In genomic region chr19:532578-533484, GRCh38 we compare ENCODE assay signal across 8 cellular contexts. TPM values are rescaled to one million over a fixed set of nuclear protein-coding genes. Genes with fewer than 3 reads are reported as not detected.
DNase-seq lines count a peak whose midpoint lies in the region; ATAC-seq, FAIRE-seq and TF ChIP-seq lines count a peak whose summit lies in the region.

No MANE protein-coding gene starts in this region.

- dilution Hi-C loops in mammary epithelial cell (cut with HindIII; ENCODE audit: low sequenced_read_pairs) = no loop called here

- intact Hi-C loops in mammary epithelial cell (cut with micrococcal nuclease) = loop anchor here (1.0 to 2.0 kb wide), 3 partner anchors 26 to 130 kb away; partner anchors contain the start of genes BSG, RNF126 and TPGS1

- peaks cover 52% of the 10 kb centered on the region for H3K79me2 ChIP-seq in mammary epithelial cell (ENCODE audit: insufficient read depth, low read length)

- peak; percentile 20 to 50 for TF ChIP-seq CTCF in mammary epithelial cell (conservative IDR thresholded peaks at IDR 0.05 in 1 of 2, IDR thresholded peaks at IDR 0.05 in 1 of 2; ENCODE audit: extremely low read depth in 1 of 2, insufficient read depth in 1 of 2, low read depth in 1 of 2, low read length in 2 of 2)

- H3K9me3 ChIP-seq in mammary epithelial cell (replicated peaks; ENCODE audit: insufficient read depth, low read length) = no peaks in the 10 kb centered on the region

- H3K27ac ChIP-seq in mammary epithelial cell (ENCODE audit: insufficient read depth, low read depth, low read length) = peak overlapping the region; percentile 52

- H3K4me1 ChIP-seq in mammary epithelial cell (ENCODE audit: insufficient read depth, low read length) = peaks cover 29% of the 10 kb centered on the region

- in situ Hi-C loops in SK-MEL-5 (cut with HindIII; ENCODE audit: low pct_unique_long_range_greater_than_20kb, low sequenced_read_pairs) = no loop called here
- in situ Hi-C loops in mammary epithelial cell (cut with MboI; ENCODE audit: low sequenced_read_pairs in 2 of 2) = no loop called here

- H3K4me3 ChIP-seq in mammary epithelial cell (replicated peaks in 1 of 3; ENCODE audit: insufficient read depth in 1 of 3, low read depth in 2 of 3, low read length in 3 of 3) (peak overlapping the region; percentile 73 to 94 (median 85)), iPS-11a (ENCODE audit: low read depth, low read length) (peak overlapping the region; percentile 83)

- peak; percentile 21 for DNase-seq in DMS79 (lab: John Stamatoyannopoulos, UW)
- no peak for DNase-seq in HTR-8/SVneo (ENCODE audit: insufficient read length, low spot score)
- peak; percentile 44 for DNase-seq in SK-MEL-5 (ENCODE audit: low read depth, low spot score)
- DNase-seq in mammary epithelial cell = peak; percentile 57
- peak; percentile 55 for DNase-seq in renal cortical epithelial cell (ENCODE audit: low read depth)

- ATAC-seq in GM18907 (IDR thresholded peaks at IDR 0.05; ENCODE audit: unreplicated experiment) = no peak
- ATAC-seq in GM18873 (IDR thresholded peaks at IDR 0.05; ENCODE audit: low FRiP score, unreplicated experiment) = no peak

- peak overlapping the region; percentile 99 for H3K4me2 ChIP-seq in mammary epithelial cell (ENCODE audit: insufficient read depth, low read depth, low read length)

- CTCF ChIA-PET in mammary epithelial cell (lab: Charles Lee; ENCODE audit: low non-redundant PET) = interaction anchor here (0.6 to 0.7 kb wide), 2 partner anchors 26 to 27 kb away, joined by 3 to 27 read pairs; no protein-coding TSS in a partner anchor

- peaks cover 5% of the 10 kb centered on the region for H3K36me3 ChIP-seq in mammary epithelial cell (ENCODE audit: insufficient read depth, low read length)

- peak overlapping the region; percentile 18 for H2AFZ ChIP-seq in mammary epithelial cell (ENCODE audit: low read depth, low read length)

- H4K20me1 ChIP-seq in mammary epithelial cell (ENCODE audit: insufficient read depth, low read length) = no peaks in the 10 kb centered on the region

- peak overlapping the region; percentile 74 for H3K9ac ChIP-seq in mammary epithelial cell (ENCODE audit: insufficient read depth, low read length)

- 2% methylated on average over 29 of the region's 54 CpGs for WGBS in mammary epithelial cell (ENCODE audit: low coverage, missing lambda C conversion rate)

- no TSS peak for BruUV-seq in mammary epithelial cell (replicated peaks; lab: Mats Ljungman, UMichigan)

- no peaks in the 10 kb centered on the region for H3K27me3 ChIP-seq in mammary epithelial cell (ENCODE audit: insufficient read depth, low read length)

- peak; percentile 44 for FAIRE-seq in HTR-8/SVneo (lab: Jason Lieb, UNC)

RNA-seq across cellular contexts. Expression of gene CDC34, which starts 1.3 kb away (rescaled TPM):
- total RNA-seq in SK-MEL-5 (2014; rRNA removed; shearing (Covaris generic)) = 51.0 and 52.7 TPM in 2 replicates
- 47.1 and 54.5 TPM in 2 replicates for polyA plus RNA-seq in SK-MEL-5 (2015; cell fraction: cytosol; rRNA removed)
- 26.9 and 40.9 TPM in 2 replicates for polyA plus RNA-seq in SK-MEL-5 (2015; cell fraction: nucleus; rRNA removed)
- total RNA-seq in mammary epithelial cell = 10 to 100 TPM; 52.8 to 68.5 TPM
- polyA plus RNA-seq in mammary epithelial cell = 50.3 TPM
- polyA minus RNA-seq in mammary epithelial cell = 24.4 TPM
- total RNA-seq in renal cortical epithelial cell = 50.3 and 94.5 TPM in 2 replicates

RNA-seq across cellular contexts. Expression of gene GZMM, which starts 11.0 kb away (rescaled TPM):
- total RNA-seq in SK-MEL-5 (2014; rRNA removed; shearing (Covaris generic)) = 0.21 and 1.1 TPM in 2 replicates
- polyA plus RNA-seq in SK-MEL-5 (2015; cell fraction: cytosol; rRNA removed) = 0.10 and 0.77 TPM in 2 replicates
- 0.75 TPM in 1 of 2 replicates, not detected in the other for polyA plus RNA-seq in SK-MEL-5 (2015; cell fraction: nucleus; rRNA removed)
- total RNA-seq in mammary epithelial cell = not detected
- not detected for polyA plus RNA-seq in mammary epithelial cell
- not detected for polyA minus RNA-seq in mammary epithelial cell
- not detected in 2 replicates for total RNA-seq in renal cortical epithelial cell

RNA-seq across cellular contexts. Expression of gene TPGS1, which starts 25.5 kb away (rescaled TPM):
- 19.5 and 26.4 TPM in 2 replicates for total RNA-seq in SK-MEL-5 (2014; rRNA removed; shearing (Covaris generic))
- 27.9 and 30.2 TPM in 2 replicates for polyA plus RNA-seq in SK-MEL-5 (2015; cell fraction: cytosol; rRNA removed)
- 2.1 and 4.7 TPM in 2 replicates for polyA plus RNA-seq in SK-MEL-5 (2015; cell fraction: nucleus; rRNA removed)
- total RNA-seq in mammary epithelial cell (10 to 100 TPM; 15.2 to 29.2 TPM), renal cortical epithelial cell (30.3 and 75.5 TPM in 2 replicates)
- 4.2 TPM for polyA plus RNA-seq in mammary epithelial cell
- polyA minus RNA-seq in mammary epithelial cell = 1.4 TPM

RNA-seq across cellular contexts. Expression of gene MADCAM1, which starts 36.5 kb away (rescaled TPM):
- not detected in 2 replicates for total RNA-seq in SK-MEL-5 (2014; rRNA removed; shearing (Covaris generic))
- 0.15 TPM in 1 of 2 replicates, not detected in the other for polyA plus RNA-seq in SK-MEL-5 (2015; cell fraction: cytosol; rRNA removed)
- not detected in 2 replicates for polyA plus RNA-seq in SK-MEL-5 (2015; cell fraction: nucleus; rRNA removed)
- total RNA-seq in mammary epithelial cell (under 1 TPM in 1 of 2 donors, not detected in 1; 0.33 TPM), renal cortical epithelial cell (0.05 TPM in 1 of 2 replicates, not detected in the other)
- 0.02 TPM for polyA plus RNA-seq in mammary epithelial cell
- polyA minus RNA-seq in mammary epithelial cell = not detected

RNA-seq across cellular contexts. Expression of gene BSG, which starts 39.6 kb away (rescaled TPM):
- total RNA-seq in SK-MEL-5 (2014; rRNA removed; shearing (Covaris generic)) = 399 and 435 TPM in 2 replicates
- polyA plus RNA-seq in SK-MEL-5 (2015; cell fraction: cytosol; rRNA removed) = 765 and 840 TPM in 2 replicates
- polyA plus RNA-seq in SK-MEL-5 (2015; cell fraction: nucleus; rRNA removed) = 74.5 and 77.4 TPM in 2 replicates
- total RNA-seq in mammary epithelial cell (100 to 1,000 TPM; 493 to 593 TPM), renal cortical epithelial cell (410 and 555 TPM in 2 replicates)
- polyA plus RNA-seq in mammary epithelial cell = 522 TPM
- polyA minus RNA-seq in mammary epithelial cell = 220 TPM
